ENCODE assay signal across 21 cellular contexts in the genomic region with DNA sequence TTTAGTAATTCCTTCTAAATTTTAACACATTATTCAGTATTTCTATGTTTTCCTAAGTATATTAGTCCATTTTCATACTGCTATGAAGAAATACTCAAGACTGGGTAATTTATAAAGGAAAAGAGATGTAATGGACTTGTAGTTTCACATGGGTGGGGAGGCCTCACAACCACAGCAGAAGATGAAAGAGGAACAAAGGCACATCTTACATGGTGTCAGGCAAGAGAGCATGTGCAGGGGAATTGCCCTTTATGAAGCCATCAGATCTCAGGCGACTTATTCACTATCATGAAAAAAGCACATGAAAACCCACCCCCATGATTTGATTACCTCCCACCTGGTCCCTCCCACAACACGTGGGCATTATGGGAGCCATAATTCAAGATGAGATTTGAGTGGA. TPM values are rescaled to one million over a fixed set of nuclear protein-coding genes. Genes with fewer than 3 reads are reported as not detected.
DNase-seq lines count a peak whose midpoint lies in the region; ATAC-seq, FAIRE-seq and TF ChIP-seq lines count a peak whose summit lies in the region.
"Had no signal": no experiment of that assay in that cellular context is flagged by ENCODE, and none has a peak within 500 bp of the region (broad histone marks: within the 10 kb centered on the region; RNA-seq: fewer than 3 reads in every experiment).

No MANE protein-coding gene starts in this region.

- peak overlapping the region; percentile 66 for H3K27ac Mint-ChIP-seq in activated T-cell treated with anti-CD3 and anti-CD28 coated beads, Interleukin-2, amount 50 U/mL, for 72 hours
- peak overlapping the region; percentile 80 for H3K27ac Mint-ChIP-seq in activated naive CD8-positive, alpha-beta T cell treated with anti-CD3 and anti-CD28 coated beads, Interleukin-2, amount 50 U/mL, for 24 hours

- H3K27ac ChIP-seq in esophagus muscularis mucosa (replicated peaks in 1 of 4), result no peak overlapping the region
- no peak overlapping the region for H3K27ac ChIP-seq in esophagus squamous epithelium
- H3K27ac ChIP-seq: right atrium auricular region, SJCRH30, vagina had no signal

- WGBS in esophagus muscularis mucosa, result 92% methylated on average over 2 of the region's 2 CpGs
- WGBS in esophagus squamous epithelium, 2 donors, result 70 to 84% methylated on average over 2 of the region's 2 CpGs

- H3K36me3 ChIP-seq in esophagus muscularis mucosa, result no peaks in the 10 kb centered on the region
- no peaks in the 10 kb centered on the region for H3K36me3 ChIP-seq in esophagus squamous epithelium
- H3K36me3 ChIP-seq: right atrium auricular region, SJCRH30, vagina had no signal

- peaks cover 4 to 7% of the 10 kb centered on the region in 2 donors for H3K9me3 Mint-ChIP-seq in activated T-cell treated with anti-CD3 and anti-CD28 coated beads, Interleukin-2, amount 50 U/mL, for 72 hours
- peaks cover 33% of the 10 kb centered on the region for H3K9me3 Mint-ChIP-seq in activated naive CD8-positive, alpha-beta T cell treated with anti-CD3 and anti-CD28 coated beads, Interleukin-2, amount 50 U/mL, for 24 hours

- no peak for TF ChIP-seq POLR2A in esophagus muscularis mucosa (IDR thresholded peaks at IDR 0.05; ENCODE audit: low read depth)
- TF ChIP-seq POLR2A in esophagus squamous epithelium (IDR thresholded peaks at IDR 0.05), result no peak

- H3K4me1 ChIP-seq in esophagus muscularis mucosa, result peaks cover 27 to 32% (median 31%) of the 10 kb centered on the region in 4 donors
- H3K4me1 ChIP-seq in esophagus squamous epithelium, result peaks cover 0 to 38% (median 9%) of the 10 kb centered on the region in 3 donors
- H3K4me1 ChIP-seq: SJCRH30 had no signal

- DNase-seq in activated T-cell treated with anti-CD3 and anti-CD28 coated beads, Interleukin-2, amount 50 U/mL, for 72 hours, result no peak
- no peak for DNase-seq in activated T-cell treated with anti-CD3 and anti-CD28 coated beads, Interleukin-2, amount 50 U/mL, for 1 hour
- DNase-seq in NOMO-1 treated with dmso at 0.1 percent for 144 hours (lab: John Stamatoyannopoulos, UW; ENCODE audit: unreplicated experiment) (peak; percentile 54), esophagus muscularis mucosa (ENCODE audit: extremely low spot score) (no peak), RCC 7860 (ENCODE audit: low spot score) (no peak), esophagus squamous epithelium (lab: John Stamatoyannopoulos, UW) (no peak)
- DNase-seq in activated naive CD8-positive, alpha-beta T cell treated with anti-CD3 and anti-CD28 coated beads, Interleukin-2, amount 50 U/mL, for 24 hours, result no peak
- DNase-seq: COR-L47, dermis blood vessel endothelial cell, left colon, NCI-H2029 treated with DMSO at 0.1 percent for 48 hours, SJCRH30 had no signal

- TF ChIP-seq CTCF in esophagus muscularis mucosa (IDR thresholded peaks at IDR 0.05) (no peak), esophagus squamous epithelium (IDR thresholded peaks at IDR 0.05) (no peak)

- peaks cover 30 to 41% of the 10 kb centered on the region in 2 donors for H3K36me3 Mint-ChIP-seq in activated T-cell treated with anti-CD3 and anti-CD28 coated beads, Interleukin-2, amount 50 U/mL, for 72 hours (ENCODE audit: insufficient read depth in 2 of 2)
- H3K36me3 Mint-ChIP-seq in activated naive CD8-positive, alpha-beta T cell treated with anti-CD3 and anti-CD28 coated beads, Interleukin-2, amount 50 U/mL, for 24 hours (ENCODE audit: low read depth), result peaks cover 78% of the 10 kb centered on the region

- no peaks in the 10 kb centered on the region for H3K9me3 ChIP-seq in esophagus muscularis mucosa
- no peaks in the 10 kb centered on the region for H3K9me3 ChIP-seq in esophagus squamous epithelium
- H3K9me3 ChIP-seq: right atrium auricular region, SJCRH30, vagina had no signal

- peak overlapping the region in 1 of 2 donors; percentile 14 for H3K4me3 Mint-ChIP-seq in activated T-cell treated with anti-CD3 and anti-CD28 coated beads, Interleukin-2, amount 50 U/mL, for 72 hours
- H3K4me3 Mint-ChIP-seq in activated naive CD8-positive, alpha-beta T cell treated with anti-CD3 and anti-CD28 coated beads, Interleukin-2, amount 50 U/mL, for 24 hours, result no peak overlapping the region

- H3K27me3 Mint-ChIP-seq in activated T-cell treated with anti-CD3 and anti-CD28 coated beads, Interleukin-2, amount 50 U/mL, for 72 hours (ENCODE audit: low read depth), result no peaks in the 10 kb centered on the region
- H3K27me3 Mint-ChIP-seq in activated naive CD8-positive, alpha-beta T cell treated with anti-CD3 and anti-CD28 coated beads, Interleukin-2, amount 50 U/mL, for 24 hours, result no peaks in the 10 kb centered on the region

- FAIRE-seq in RCC 7860 (lab: Jason Lieb, UNC), result no peak
- FAIRE-seq: GM12891, HepG2 had no signal

- intact Hi-C loops in esophagus muscularis mucosa (cut with DNase I) (no loop called here), esophagus squamous epithelium (cut with DNase I) (no loop called here)

- no peak for ATAC-seq in activated T-cell treated with anti-CD3 and anti-CD28 coated beads, Interleukin-2, amount 50 U/mL, for 72 hours (replicated peaks in 1 of 2)
- ATAC-seq in activated naive CD8-positive, alpha-beta T cell treated with anti-CD3 and anti-CD28 coated beads, Interleukin-2, amount 50 U/mL, for 24 hours, result peak; percentile 44
- no peak for ATAC-seq in HG03521 (IDR thresholded peaks at IDR 0.05; ENCODE audit: unreplicated experiment)
- ATAC-seq: HepG2, left colon had no signal

- H3K4me3 ChIP-seq in esophagus muscularis mucosa (no peak overlapping the region), esophagus squamous epithelium (no peak overlapping the region)
- H3K4me3 ChIP-seq: right atrium auricular region, SJCRH30, vagina had no signal

- H3K4me1 Mint-ChIP-seq in activated T-cell treated with anti-CD3 and anti-CD28 coated beads, Interleukin-2, amount 50 U/mL, for 72 hours (ENCODE audit: low read depth), result peaks cover 57% of the 10 kb centered on the region
- peaks cover 64% of the 10 kb centered on the region for H3K4me1 Mint-ChIP-seq in activated naive CD8-positive, alpha-beta T cell treated with anti-CD3 and anti-CD28 coated beads, Interleukin-2, amount 50 U/mL, for 24 hours

- TF ChIP-seq EP300 in esophagus muscularis mucosa (IDR thresholded peaks at IDR 0.05), result no peak

- H3K27me3 ChIP-seq in esophagus muscularis mucosa, result no peaks in the 10 kb centered on the region
- H3K27me3 ChIP-seq in esophagus squamous epithelium, result no peaks in the 10 kb centered on the region
- H3K27me3 ChIP-seq: right atrium auricular region, SJCRH30, vagina had no signal

RNA-seq across cellular contexts. Expression of a gene that starts 15.6 kb away (rescaled TPM):
- total RNA-seq in activated T-cell treated with anti-CD3 and anti-CD28 coated beads, Interleukin-2, amount 50 U/mL, for 72 hours, result 100 to 1,000 TPM; 135 to 209 TPM
- 1 to 10 TPM in 1 of 4 donors, under 1 TPM in 3; 0.42 to 3.0 (median 0.73) TPM for total RNA-seq in esophagus muscularis mucosa
- total RNA-seq in esophagus squamous epithelium, result 1 to 10 TPM; 2.4 to 6.4 (median 4.8) TPM
- total RNA-seq: epithelial cell of proximal tubule, HepG2, MCF 10A, NCI-H460, OCI-LY7 had no signal

RNA-seq across cellular contexts. Expression of a gene that starts 58.3 kb away (rescaled TPM):
- 10 to 100 TPM; 37.7 to 60.6 TPM for total RNA-seq in activated T-cell treated with anti-CD3 and anti-CD28 coated beads, Interleukin-2, amount 50 U/mL, for 72 hours
- total RNA-seq in esophagus muscularis mucosa, result 1 to 10 TPM; 4.1 to 9.6 (median 5.0) TPM
- total RNA-seq in esophagus squamous epithelium, result 1 to 10 TPM; 2.5 to 7.4 (median 4.1) TPM
- total RNA-seq: HepG2, NCI-H460, OCI-LY7 had no signal

Comparison
In these comparisons a context has a peak if more than half of its experiments do, and no peak if none do; other contexts are left out.
1. RNA of a gene that starts 15.6 kb away (total RNA-seq): 135 to 209 TPM in activated T-cell treated with anti-CD3 and anti-CD28 coated beads, Interleukin-2, amount 50 U/mL, for 72 hours; 2.4 to 6.4 TPM in esophagus squamous epithelium and 0.42 to 3.0 TPM in esophagus muscularis mucosa; every median in the first group is over 10 times any median in the second.